1 cellular context compared by ENCODE assay signal in genomic region chr13:98598043-98598442, GRCh38.
TF ChIP-seq lines count a peak whose summit lies in the region.

No MANE protein-coding gene starts in this region.

TF ChIP-seq in GM23338, 12 proteins besides CTCF, POLR2A, EP300 and RAD21:
- TF ChIP-seq ZNF462 (CRISPR knock-in tag; IDR thresholded peaks at IDR 0.05) (no peak), EZH2 (IDR thresholded peaks at IDR 0.05; ENCODE audit: low read depth, unreplicated experiment) (no peak), STAT1 (IDR thresholded peaks at IDR 0.05; ENCODE audit: unreplicated experiment) (no peak), ZNF331 (CRISPR knock-in tag; IDR thresholded peaks at IDR 0.05; ENCODE audit: low read depth) (no peak), NANOG (IDR thresholded peaks at IDR 0.05; ENCODE audit: borderline replicate concordance) (no peak), ETS1 (IDR thresholded peaks at IDR 0.05) (no peak), JUNB (IDR thresholded peaks at IDR 0.05; ENCODE audit: unreplicated experiment) (no peak)
